Comparison of ENCODE assay signal across 22 cellular contexts in the genomic region with DNA sequence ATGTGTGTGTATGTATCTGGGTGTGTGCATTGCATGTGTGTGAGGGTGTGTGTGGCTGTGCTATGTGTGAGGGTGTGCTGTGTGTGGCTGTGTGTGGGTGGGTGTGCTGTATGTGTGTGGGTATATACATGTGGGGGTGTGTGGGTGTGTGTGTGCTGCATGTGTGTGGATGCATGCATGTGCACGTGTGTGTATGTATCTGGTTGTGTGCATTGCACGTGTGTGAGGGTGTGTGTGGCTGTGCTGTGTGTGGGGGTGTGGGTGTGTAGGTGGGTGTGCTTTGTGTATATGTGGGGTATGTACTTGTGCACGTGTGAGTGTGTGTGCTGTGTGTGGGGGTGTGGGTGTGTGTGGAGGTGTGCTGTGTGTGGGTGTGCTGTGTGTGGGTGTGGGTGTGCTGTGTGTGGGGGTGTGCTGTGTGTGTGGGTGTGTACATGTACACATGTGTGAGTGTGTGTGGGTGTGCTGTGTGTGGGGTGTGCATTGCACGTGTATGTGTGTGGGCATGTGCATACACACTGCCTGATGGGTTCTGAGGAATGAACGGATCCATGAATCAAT.
"Had no signal": no experiment of that assay in that cellular context is flagged by ENCODE, and none has a peak within 500 bp of the region (broad histone marks: within the 10 kb centered on the region; RNA-seq: fewer than 3 reads in every experiment).

No MANE protein-coding gene starts in this region.

- H3K36me3 Mint-ChIP-seq: activated CD4-positive, alpha-beta memory T cell treated with anti-CD3 and anti-CD28 coated beads for 36 hours; activated naive CD8-positive, alpha-beta T cell treated with anti-CD3 and anti-CD28 coated beads, Interleukin-2, amount 10 ng/mL, durations not matched to agents 7 days and 5 days; brain had no signal

- H3K27me3 Mint-ChIP-seq: activated CD4-positive, alpha-beta memory T cell treated with anti-CD3 and anti-CD28 coated beads for 36 hours had no signal

- H3K4me1 ChIP-seq: psoas muscle, testis, upper lobe of left lung had no signal

- FAIRE-seq: colon had no signal

- H3K4me3 ChIP-seq: psoas muscle, testis, upper lobe of left lung had no signal

- H3K36me3 ChIP-seq: upper lobe of left lung had no signal

- H3K27me3 ChIP-seq: testis, upper lobe of left lung had no signal

- H3K9me3 ChIP-seq: psoas muscle, testis, upper lobe of left lung had no signal

- DNase-seq: activated CD4-positive, alpha-beta memory T cell treated with anti-CD3 and anti-CD28 coated beads for 36 hours; activated CD4-positive, alpha-beta T cell treated with anti-CD3 and anti-CD28 coated beads for 36 hours; activated naive CD8-positive, alpha-beta T cell treated with anti-CD3 and anti-CD28 coated beads, Interleukin-2, amount 10 ng/mL, durations not matched to agents 7 days and 5 days; activated T-cell treated with anti-CD3 and anti-CD28 coated beads for 4 hours; central memory CD4-positive, alpha-beta T cell; endodermal cell; foreskin melanocyte; glutamatergic neuron; hippocampal formation; islet precursor cell; mammary epithelial cell; midbrain; psoas muscle; right cardiac atrium; stimulated activated CD4-positive, alpha-beta T cell treated with anti-CD3 and anti-CD28 coated beads, Interleukin-15, amount 100 ng/mL, for 24 hours; stimulated activated CD4-positive, alpha-beta T cell treated with anti-CD3 and anti-CD28 coated beads, Interleukin-2, amount 100 ng/mL, for 48 hours; SW 1271; testis had no signal

- H3K9me3 Mint-ChIP-seq: activated CD4-positive, alpha-beta memory T cell treated with anti-CD3 and anti-CD28 coated beads for 36 hours; activated naive CD8-positive, alpha-beta T cell treated with anti-CD3 and anti-CD28 coated beads, Interleukin-2, amount 10 ng/mL, durations not matched to agents 7 days and 5 days; endodermal cell had no signal

- ATAC-seq: activated CD4-positive, alpha-beta T cell treated with anti-CD3 and anti-CD28 coated beads for 36 hours; psoas muscle had no signal

- H3K27ac Mint-ChIP-seq: activated CD4-positive, alpha-beta memory T cell treated with anti-CD3 and anti-CD28 coated beads for 36 hours; activated CD4-positive, alpha-beta T cell treated with anti-CD3 and anti-CD28 coated beads for 36 hours; activated naive CD8-positive, alpha-beta T cell treated with anti-CD3 and anti-CD28 coated beads, Interleukin-2, amount 10 ng/mL, durations not matched to agents 7 days and 5 days; endodermal cell had no signal

- H3K27ac ChIP-seq: epithelial cell of prostate, psoas muscle, testis, upper lobe of left lung had no signal

- H3K4me3 Mint-ChIP-seq: activated CD4-positive, alpha-beta memory T cell treated with anti-CD3 and anti-CD28 coated beads for 36 hours; activated CD4-positive, alpha-beta T cell treated with anti-CD3 and anti-CD28 coated beads for 36 hours; activated naive CD8-positive, alpha-beta T cell treated with anti-CD3 and anti-CD28 coated beads, Interleukin-2, amount 10 ng/mL, durations not matched to agents 7 days and 5 days; brain; endodermal cell had no signal
